Comparison of ENCODE assay signal across 14 cellular contexts in the genomic region with DNA sequence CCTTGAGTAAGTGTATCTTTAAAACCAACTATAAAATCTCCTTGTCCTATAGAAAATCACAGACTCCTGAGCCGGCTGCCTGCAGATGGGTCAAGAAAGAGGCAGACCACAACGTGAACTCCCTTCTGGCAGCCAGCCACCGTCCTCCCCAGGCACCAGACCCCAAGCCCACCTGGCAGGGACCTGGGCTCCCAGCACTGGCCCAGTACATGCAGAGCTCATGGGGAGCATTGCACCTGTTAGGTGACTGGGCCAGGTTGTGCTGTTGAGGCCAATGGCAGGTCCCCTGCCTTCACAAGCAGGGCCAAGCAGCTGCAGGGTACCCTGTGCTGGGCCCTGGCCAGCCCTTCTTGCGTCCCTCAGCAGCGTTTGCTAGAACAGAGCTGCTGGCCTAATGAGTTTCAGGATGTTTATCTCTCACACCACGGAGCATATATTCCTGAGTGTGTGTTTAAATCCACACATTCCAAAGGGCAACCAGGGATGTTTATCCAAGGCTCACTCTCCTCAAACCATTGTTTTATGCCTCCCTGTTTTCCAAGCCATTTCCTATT.
DNase-seq lines count a peak whose midpoint lies in the region; ATAC-seq and TF ChIP-seq lines count a peak whose summit lies in the region.
"Had no signal": no experiment of that assay in that cellular context is flagged by ENCODE, and none has a peak within 500 bp of the region (broad histone marks: within the 10 kb centered on the region; RNA-seq: fewer than 3 reads in every experiment).

No MANE protein-coding gene starts in this region.

- no peaks in the 10 kb centered on the region for H3K4me1 Mint-ChIP-seq in CD14-positive monocyte
- H3K4me1 Mint-ChIP-seq in osteocyte (ENCODE audit: unreplicated experiment), result no peaks in the 10 kb centered on the region
- H3K4me1 Mint-ChIP-seq in WTC11, result peaks cover 23% of the 10 kb centered on the region

- H3K27me3 Mint-ChIP-seq in CD14-positive monocyte (ENCODE audit: low read depth in 3 of 3) (peaks cover 3 to 13% (median 7%) of the 10 kb centered on the region in 3 donors), osteocyte (ENCODE audit: unreplicated experiment) (no peaks in the 10 kb centered on the region), WTC11 (ENCODE audit: low read depth) (no peaks in the 10 kb centered on the region; the same call in 1 of the 2 replicates)

- H3K27me3 ChIP-seq in KMS-11 (ENCODE audit: insufficient read depth, low read depth), result no peaks in the 10 kb centered on the region
- no peaks in the 10 kb centered on the region for H3K27me3 ChIP-seq in gastroesophageal sphincter

- peaks cover 31% of the 10 kb centered on the region for H3K4me1 ChIP-seq in KMS-11 (ENCODE audit: low read depth, poor library complexity, severe bottlenecking)
- peaks cover 3 to 47% (median 24%) of the 10 kb centered on the region in 3 donors for H3K4me1 ChIP-seq in gastroesophageal sphincter
- H3K4me1 ChIP-seq: Caco-2 had no signal

- H3K9me3 Mint-ChIP-seq in CD14-positive monocyte, result peaks cover 0 to 10% (median 4%) of the 10 kb centered on the region in 7 donors
- peaks cover 17% of the 10 kb centered on the region for H3K9me3 Mint-ChIP-seq in osteocyte (ENCODE audit: unreplicated experiment)
- peaks cover 7% of the 10 kb centered on the region for H3K9me3 Mint-ChIP-seq in WTC11

- no peak overlapping the region for H3K9ac ChIP-seq in KMS-11

- H3K4me3 Mint-ChIP-seq in CD14-positive monocyte (no peak overlapping the region), osteocyte (ENCODE audit: unreplicated experiment) (no peak overlapping the region), WTC11 (no peak overlapping the region)
- H3K4me3 Mint-ChIP-seq: naive thymus-derived CD4-positive, alpha-beta T cell had no signal

- intact Hi-C loops in CD14-positive monocyte (cut with micrococcal nuclease), result no loop called here

- WGBS in gastroesophageal sphincter (ENCODE audit: low coverage in 1 of 2), 2 donors, result 0 to 80% methylated on average over 1 of the region's 6 CpGs

- H3K79me2 ChIP-seq in KMS-11 (ENCODE audit: insufficient read depth, low read depth), result no peaks in the 10 kb centered on the region

- DNase-seq in CD14-positive monocyte (ENCODE audit: low spot score) (peak; percentile 12), osteocyte (ENCODE audit: extremely low spot score, unreplicated experiment) (peak; percentile 76), AG08396 (ENCODE audit: low spot score) (no peak), WTC11 (ENCODE audit: low spot score) (no peak)
- DNase-seq: Caco-2, foreskin fibroblast, NCI-H345, T-helper 2 cell had no signal

- no peak for TF ChIP-seq POLR2A in gastroesophageal sphincter (IDR thresholded peaks at IDR 0.05)

- no peak overlapping the region for H3K4me3 ChIP-seq in KMS-11 (IDR thresholded peaks at IDR 0.05; ENCODE audit: insufficient read depth, low read depth, low read length)
- no peak overlapping the region for H3K4me3 ChIP-seq in gastroesophageal sphincter
- H3K4me3 ChIP-seq: GM12878 had no signal

- POLR2A ChIA-PET in WTC11 (lab: Charles Lee), result no interaction called here

- TF ChIP-seq CTCF in CD14-positive monocyte (IDR thresholded peaks at IDR 0.05) (no peak), KMS-11 (conservative IDR thresholded peaks at IDR 0.05; ENCODE audit: low read depth, low read length) (no peak), gastroesophageal sphincter (IDR thresholded peaks at IDR 0.05) (no peak), osteocyte (IDR thresholded peaks at IDR 0.05) (no peak), WTC11 (IDR thresholded peaks at IDR 0.05) (no peak)

- CTCF ChIA-PET in WTC11 (lab: Charles Lee), result interaction anchor here (0.8 to 1.5 kb wide), 3 partner anchors 52 to 104 kb away, joined by 3 to 4 read pairs (median 3); no protein-coding TSS in a partner anchor

- TF ChIP-seq EP300 in gastroesophageal sphincter (IDR thresholded peaks at IDR 0.05), result no peak

- no peaks in the 10 kb centered on the region for H3K36me3 ChIP-seq in KMS-11 (ENCODE audit: insufficient read depth)
- no peaks in the 10 kb centered on the region for H3K36me3 ChIP-seq in gastroesophageal sphincter

- H3K9me3 ChIP-seq in gastroesophageal sphincter, result no peaks in the 10 kb centered on the region
- H3K9me3 ChIP-seq: Caco-2 had no signal

- H2AFZ ChIP-seq in KMS-11 (ENCODE audit: low read depth), result no peak overlapping the region

- H4K20me1 ChIP-seq in KMS-11 (ENCODE audit: insufficient read depth), result no peaks in the 10 kb centered on the region

- H3K27ac Mint-ChIP-seq in CD14-positive monocyte (no peak overlapping the region), osteocyte (ENCODE audit: unreplicated experiment) (no peak overlapping the region), WTC11 (no peak overlapping the region)
- H3K27ac Mint-ChIP-seq: naive thymus-derived CD4-positive, alpha-beta T cell had no signal

- no peaks in the 10 kb centered on the region for H3K36me3 Mint-ChIP-seq in CD14-positive monocyte
- H3K36me3 Mint-ChIP-seq in osteocyte (ENCODE audit: unreplicated experiment), result no peaks in the 10 kb centered on the region
- H3K36me3 Mint-ChIP-seq in WTC11, result no peaks in the 10 kb centered on the region
- H3K36me3 Mint-ChIP-seq: naive thymus-derived CD4-positive, alpha-beta T cell had no signal

- ATAC-seq in gastroesophageal sphincter (peak; percentile 8), HG02759 (IDR thresholded peaks at IDR 0.05; ENCODE audit: unreplicated experiment) (no peak), WTC11 (no peak; the same call in 1 of the 2 replicates)
- ATAC-seq: GM12878, left colon had no signal

- H3K4me2 ChIP-seq in KMS-11, result peak overlapping the region; percentile 30; the same call in 1 of the 2 replicates

- H3K27ac ChIP-seq in KMS-11 (no peak overlapping the region; the same call in 1 of the 2 replicates), gastroesophageal sphincter (peak overlapping the region in 1 of 4 donors; percentile 17)

TF ChIP-seq in WTC11, 78 proteins besides CTCF, POLR2A, EP300 and RAD21:
- TF ChIP-seq, protein P1, sequence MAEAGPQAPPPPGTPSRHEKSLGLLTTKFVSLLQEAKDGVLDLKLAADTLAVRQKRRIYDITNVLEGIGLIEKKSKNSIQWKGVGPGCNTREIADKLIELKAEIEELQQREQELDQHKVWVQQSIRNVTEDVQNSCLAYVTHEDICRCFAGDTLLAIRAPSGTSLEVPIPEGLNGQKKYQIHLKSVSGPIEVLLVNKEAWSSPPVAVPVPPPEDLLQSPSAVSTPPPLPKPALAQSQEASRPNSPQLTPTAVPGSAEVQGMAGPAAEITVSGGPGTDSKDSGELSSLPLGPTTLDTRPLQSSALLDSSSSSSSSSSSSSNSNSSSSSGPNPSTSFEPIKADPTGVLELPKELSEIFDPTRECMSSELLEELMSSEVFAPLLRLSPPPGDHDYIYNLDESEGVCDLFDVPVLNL (CRISPR knock-in tag; IDR thresholded peaks at IDR 0.05; ENCODE audit: borderline replicate concordance, low read depth), result no peak
- TF ChIP-seq NFE2L1 (CRISPR knock-in tag; IDR thresholded peaks at IDR 0.05), result no peak
- TF ChIP-seq, protein P2, sequence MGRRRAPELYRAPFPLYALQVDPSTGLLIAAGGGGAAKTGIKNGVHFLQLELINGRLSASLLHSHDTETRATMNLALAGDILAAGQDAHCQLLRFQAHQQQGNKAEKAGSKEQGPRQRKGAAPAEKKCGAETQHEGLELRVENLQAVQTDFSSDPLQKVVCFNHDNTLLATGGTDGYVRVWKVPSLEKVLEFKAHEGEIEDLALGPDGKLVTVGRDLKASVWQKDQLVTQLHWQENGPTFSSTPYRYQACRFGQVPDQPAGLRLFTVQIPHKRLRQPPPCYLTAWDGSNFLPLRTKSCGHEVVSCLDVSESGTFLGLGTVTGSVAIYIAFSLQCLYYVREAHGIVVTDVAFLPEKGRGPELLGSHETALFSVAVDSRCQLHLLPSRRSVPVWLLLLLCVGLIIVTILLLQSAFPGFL (CRISPR knock-in tag; IDR thresholded peaks at IDR 0.05; ENCODE audit: borderline replicate concordance), result no peak
- TF ChIP-seq, protein P3, sequence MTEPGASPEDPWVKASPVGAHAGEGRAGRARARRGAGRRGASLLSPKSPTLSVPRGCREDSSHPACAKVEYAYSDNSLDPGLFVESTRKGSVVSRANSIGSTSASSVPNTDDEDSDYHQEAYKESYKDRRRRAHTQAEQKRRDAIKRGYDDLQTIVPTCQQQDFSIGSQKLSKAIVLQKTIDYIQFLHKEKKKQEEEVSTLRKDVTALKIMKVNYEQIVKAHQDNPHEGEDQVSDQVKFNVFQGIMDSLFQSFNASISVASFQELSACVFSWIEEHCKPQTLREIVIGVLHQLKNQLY (CRISPR knock-in tag; IDR thresholded peaks at IDR 0.05), result no peak
- no peak for TF ChIP-seq NR3C1 (CRISPR knock-in tag; conservative IDR thresholded peaks at IDR 0.05; ENCODE audit: low read depth)
- no peak for TF ChIP-seq ZNF671 (CRISPR knock-in tag; IDR thresholded peaks at IDR 0.05)
- TF ChIP-seq, protein P4, sequence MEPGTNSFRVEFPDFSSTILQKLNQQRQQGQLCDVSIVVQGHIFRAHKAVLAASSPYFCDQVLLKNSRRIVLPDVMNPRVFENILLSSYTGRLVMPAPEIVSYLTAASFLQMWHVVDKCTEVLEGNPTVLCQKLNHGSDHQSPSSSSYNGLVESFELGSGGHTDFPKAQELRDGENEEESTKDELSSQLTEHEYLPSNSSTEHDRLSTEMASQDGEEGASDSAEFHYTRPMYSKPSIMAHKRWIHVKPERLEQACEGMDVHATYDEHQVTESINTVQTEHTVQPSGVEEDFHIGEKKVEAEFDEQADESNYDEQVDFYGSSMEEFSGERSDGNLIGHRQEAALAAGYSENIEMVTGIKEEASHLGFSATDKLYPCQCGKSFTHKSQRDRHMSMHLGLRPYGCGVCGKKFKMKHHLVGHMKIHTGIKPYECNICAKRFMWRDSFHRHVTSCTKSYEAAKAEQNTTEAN (CRISPR knock-in tag; IDR thresholded peaks at IDR 0.05), result no peak
- no peak for TF ChIP-seq CREB1 (CRISPR knock-in tag; IDR thresholded peaks at IDR 0.05)
TF ChIP-seq in WTC11: peak in this region for 0.

Comparison
In these comparisons a context has a peak if more than half of its experiments do, and no peak if none do; other contexts are left out.
1. DNase-seq: peak in CD14-positive monocyte (single experiment) and osteocyte (single experiment); none in AG08396 (single experiment) and WTC11 (single experiment).